ENCODE assay signal across 8 cellular contexts in the genomic region with DNA sequence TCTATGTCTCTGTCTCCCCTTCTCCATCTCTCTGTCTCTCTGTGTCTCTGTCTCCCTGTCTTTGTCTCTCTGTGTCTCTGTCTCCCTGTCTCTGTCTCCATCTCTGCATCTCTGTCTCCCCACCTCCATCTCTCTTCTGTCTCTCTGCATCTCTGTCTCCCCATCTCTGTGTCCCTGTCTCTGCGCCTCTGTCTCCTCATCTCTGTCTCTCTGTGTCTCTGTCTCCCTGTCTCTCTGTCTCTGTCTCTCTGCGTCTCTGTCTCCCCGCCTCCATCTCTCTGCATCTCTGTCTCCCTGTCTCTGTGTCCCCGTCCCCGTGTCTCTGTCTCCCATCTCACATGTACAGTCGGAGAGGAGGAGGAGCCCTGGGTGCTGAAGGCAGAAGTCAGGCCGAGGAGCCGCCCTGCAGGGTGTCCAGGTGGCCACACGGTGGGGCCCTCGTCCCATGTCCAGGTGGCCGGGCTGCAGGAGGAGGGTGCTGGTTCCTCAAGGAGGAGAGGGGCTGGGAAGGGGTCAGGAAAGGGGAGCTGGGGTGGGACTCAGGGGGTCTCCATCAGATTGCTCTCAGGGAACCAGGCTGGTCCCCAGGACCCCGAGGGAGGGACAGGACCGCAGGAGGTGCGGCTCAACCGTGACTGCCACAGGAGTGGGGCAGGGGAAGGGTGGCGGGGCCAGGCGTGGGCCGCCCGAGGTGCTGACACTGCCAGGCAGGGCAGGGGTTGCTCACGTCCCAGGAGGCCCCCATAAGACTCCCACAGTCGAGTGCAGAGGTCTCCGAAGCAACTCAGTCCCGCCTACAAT. TPM values are rescaled to one million over a fixed set of nuclear protein-coding genes. Genes with fewer than 3 reads are reported as not detected.
DNase-seq lines count a peak whose midpoint lies in the region; ATAC-seq and TF ChIP-seq lines count a peak whose summit lies in the region.

No MANE protein-coding gene starts in this region.

- H3K9me3 ChIP-seq in body of pancreas = no peaks in the 10 kb centered on the region

- H3K27ac ChIP-seq in VCaP (no peak overlapping the region), body of pancreas (no peak overlapping the region)

- intact Hi-C loops in body of pancreas (cut with DNase I) = loop anchor here (5.0 kb wide), 2 partner anchors 105 to 225 kb away; a partner anchor contains a TSS

- H3K4me1 Mint-ChIP-seq in immature natural killer cell = peaks cover 14 to 16% of the 10 kb centered on the region in 2 donors

- H3K27ac Mint-ChIP-seq in immature natural killer cell = peak overlapping the region in 2 of 6 donors; percentile 21 to 72

- H3K9me3 Mint-ChIP-seq in immature natural killer cell = no peaks in the 10 kb centered on the region

- H3K36me3 ChIP-seq in body of pancreas (replicated peaks in 1 of 2; ENCODE audit: insufficient read depth in 1 of 2, low read depth in 2 of 2) = no peaks in the 10 kb centered on the region

- 20 to 29% methylated on average over 16 to 23 of the region's 23 CpGs for WGBS in body of pancreas, 2 donors

- peaks cover 21% of the 10 kb centered on the region for H3K4me1 ChIP-seq in body of pancreas

- TF ChIP-seq CTCF in VCaP (conservative IDR thresholded peaks at IDR 0.05) (peak; percentile 97), body of pancreas (IDR thresholded peaks at IDR 0.05) (peak; percentile 84 to 95 (median 92))

- no peak overlapping the region for H3K4me3 Mint-ChIP-seq in immature natural killer cell

- H3K27me3 ChIP-seq in body of pancreas = no peaks in the 10 kb centered on the region

- H3K36me3 Mint-ChIP-seq in immature natural killer cell = peaks cover 0 to 4% (median 0%) of the 10 kb centered on the region in 3 donors

- TF ChIP-seq POLR2A in body of pancreas (IDR thresholded peaks at IDR 0.05) = no peak

- DNase-seq in NCI-H1436 (lab: John Stamatoyannopoulos, UW) (peak; percentile 71), NCI-H1436 treated with DMSO at 0.1 percent for 48 hours (lab: John Stamatoyannopoulos, UW) (no peak), NCI-H2029 treated with DMSO at 0.1 percent for 48 hours (lab: John Stamatoyannopoulos, UW) (peak; percentile 15), body of pancreas (peak; percentile 81 to 87 (median 83)), immature natural killer cell (peak; percentile 71 to 79 (median 79))
- DNase-seq in stimulated activated CD4-positive, alpha-beta T cell treated with anti-CD3 and anti-CD28 coated beads, Interleukin-15, amount 100 ng/mL, for 48 hours (ENCODE audit: low read depth in 2 of 2) = peak; percentile 49 to 69

- peak; percentile 75 for ATAC-seq in body of pancreas
- no peak for ATAC-seq in HG03439 (IDR thresholded peaks at IDR 0.05; ENCODE audit: unreplicated experiment)

- H3K27me3 Mint-ChIP-seq in immature natural killer cell (ENCODE audit: low read depth in 3 of 3) = peaks cover 1 to 9% (median 2%) of the 10 kb centered on the region in 3 donors

- H3K4me3 ChIP-seq in body of pancreas = no peak overlapping the region

RNA-seq across cellular contexts. Expression of a gene that starts 25.6 kb away (rescaled TPM):
- total RNA-seq in body of pancreas = under 1 TPM in 1 of 2 donors, not detected in 1; 0.66 TPM
- polyA plus RNA-seq in immature natural killer cell = not detected

RNA-seq across cellular contexts. Expression of a gene that starts 36.2 kb away (rescaled TPM):
- total RNA-seq in body of pancreas = over 10,000 TPM in 1 of 2 donors, 1,000 to 10,000 TPM in 1; 1,947 to 16,276 TPM
- polyA plus RNA-seq in immature natural killer cell = not detected

RNA-seq across cellular contexts. Expression of a gene that starts 58.0 kb away (rescaled TPM):
- 10 to 100 TPM; 10.6 to 84.0 TPM for total RNA-seq in body of pancreas
- polyA plus RNA-seq in immature natural killer cell = not detected
